In genomic region chr6:46932526-46932925, GRCh38 we compare ENCODE assay signal across 18 cellular contexts. TPM values are rescaled to one million over a fixed set of nuclear protein-coding genes. Genes with fewer than 3 reads are reported as not detected.
A peak's percentile ranks its signal among the peaks of the same experiment; 100 is the strongest.
DNase-seq lines count a peak whose midpoint lies in the region; ATAC-seq and TF ChIP-seq lines count a peak whose summit lies in the region.
"Had no signal": no experiment of that assay in that cellular context is flagged by ENCODE, and none has a peak within 500 bp of the region (broad histone marks: within the 10 kb centered on the region; RNA-seq: fewer than 3 reads in every experiment).

No MANE protein-coding gene starts in this region.

- no peak overlapping the region for H3K4me3 ChIP-seq in left ventricle myocardium inferior
- no peak overlapping the region for H3K4me3 ChIP-seq in astrocyte of the cerebellum (ENCODE audit: low read depth, low read length)
- no peak overlapping the region for H3K4me3 ChIP-seq in left lung
- H3K4me3 ChIP-seq: sigmoid colon, thyroid gland had no signal

- H3K36me3 ChIP-seq in left ventricle myocardium inferior (no peaks in the 10 kb centered on the region), left lung (no peaks in the 10 kb centered on the region)
- H3K36me3 ChIP-seq: sigmoid colon, thyroid gland had no signal

- DNase-seq in left ventricle myocardium inferior (no peak), Right ventricle myocardium inferior (ENCODE audit: missing footprints) (no peak), astrocyte of the cerebellum (ENCODE audit: low read depth) (peak; percentile 12), left lung (no peak), SIG-M5 treated with dmso at 0.1 percent for 504 hours (lab: John Stamatoyannopoulos, UW; ENCODE audit: unreplicated experiment) (no peak), caudate nucleus (lab: John Stamatoyannopoulos, UW) (no peak), NCI-H146 (lab: John Stamatoyannopoulos, UW) (no peak), cerebellar nuclear complex (lab: John Stamatoyannopoulos, UW) (no peak)
- DNase-seq: activated CD8-positive, alpha-beta memory T cell treated with anti-CD3 and anti-CD28 coated beads, Interleukin-2, amount 50 U/mL, for 48 hours; activated naive CD4-positive, alpha-beta T cell treated with Interleukin-2 at 50 U/mL for 16 hours; COR-L47; effector CD8-positive, alpha-beta T cell; mesendoderm; NCI-H1092 treated with DMSO at 0.1 percent for 48 hours; sigmoid colon; stimulated activated CD4-positive, alpha-beta T cell treated with anti-CD3 and anti-CD28 coated beads, Interleukin-4, amount 100 ng/mL, for 24 hours; thyroid gland had no signal

- H3K4me1 ChIP-seq in left ventricle myocardium inferior, result peaks cover 48% of the 10 kb centered on the region
- H3K4me1 ChIP-seq in left lung, result peaks cover 24 to 25% of the 10 kb centered on the region in 2 donors
- H3K4me1 ChIP-seq: sigmoid colon had no signal

- TF ChIP-seq CTCF in left ventricle myocardium inferior (IDR thresholded peaks at IDR 0.05; ENCODE audit: borderline replicate concordance), result no peak
- TF ChIP-seq CTCF in astrocyte of the cerebellum (IDR thresholded peaks at IDR 0.05; ENCODE audit: low read depth, low read length, missing control alignments), result no peak
- no peak for TF ChIP-seq CTCF in left lung (IDR thresholded peaks at IDR 0.05)

- in situ Hi-C loops in astrocyte of the cerebellum (cut with HindIII; ENCODE audit: low sequenced_read_pairs), result no loop called here

- H3K27me3 ChIP-seq in left ventricle myocardium inferior (ENCODE audit: low read depth) (no peaks in the 10 kb centered on the region), left lung (no peaks in the 10 kb centered on the region)
- H3K27me3 ChIP-seq: sigmoid colon, thyroid gland had no signal

- H3K9me3 ChIP-seq in left ventricle myocardium inferior (replicated peaks), result no peaks in the 10 kb centered on the region
- H3K9me3 ChIP-seq in left lung, result no peaks in the 10 kb centered on the region
- H3K9me3 ChIP-seq: sigmoid colon, thyroid gland had no signal

- ATAC-seq in Right ventricle myocardium inferior, result no peak
- ATAC-seq in left lung, result no peak

- intact Hi-C loops in left ventricle myocardium inferior (cut with micrococcal nuclease) (no loop called here), Right ventricle myocardium inferior (cut with DNase I) (no loop called here), left lung (cut with DNase I) (no loop called here)

- H3K27ac ChIP-seq in left ventricle myocardium inferior (replicated peaks), result peak overlapping the region; percentile 71
- peak overlapping the region; percentile 47 to 78 for H3K27ac ChIP-seq in left lung
- no peak overlapping the region for H3K27ac ChIP-seq in caudate nucleus (ENCODE audit: low read depth, low read length)
- H3K27ac ChIP-seq: RWPE1 had no signal

RNA-seq across cellular contexts. Expression of gene ADGRF5, which starts 10.8 kb away (rescaled TPM):
- 42.1 TPM for total RNA-seq in left ventricle myocardium inferior
- total RNA-seq in Right ventricle myocardium inferior, result 48.0 TPM
- 100 to 1,000 TPM; 219 to 357 TPM for total RNA-seq in left lung
